Comparison of ENCODE assay signal across 8 cellular contexts in the genomic region with DNA sequence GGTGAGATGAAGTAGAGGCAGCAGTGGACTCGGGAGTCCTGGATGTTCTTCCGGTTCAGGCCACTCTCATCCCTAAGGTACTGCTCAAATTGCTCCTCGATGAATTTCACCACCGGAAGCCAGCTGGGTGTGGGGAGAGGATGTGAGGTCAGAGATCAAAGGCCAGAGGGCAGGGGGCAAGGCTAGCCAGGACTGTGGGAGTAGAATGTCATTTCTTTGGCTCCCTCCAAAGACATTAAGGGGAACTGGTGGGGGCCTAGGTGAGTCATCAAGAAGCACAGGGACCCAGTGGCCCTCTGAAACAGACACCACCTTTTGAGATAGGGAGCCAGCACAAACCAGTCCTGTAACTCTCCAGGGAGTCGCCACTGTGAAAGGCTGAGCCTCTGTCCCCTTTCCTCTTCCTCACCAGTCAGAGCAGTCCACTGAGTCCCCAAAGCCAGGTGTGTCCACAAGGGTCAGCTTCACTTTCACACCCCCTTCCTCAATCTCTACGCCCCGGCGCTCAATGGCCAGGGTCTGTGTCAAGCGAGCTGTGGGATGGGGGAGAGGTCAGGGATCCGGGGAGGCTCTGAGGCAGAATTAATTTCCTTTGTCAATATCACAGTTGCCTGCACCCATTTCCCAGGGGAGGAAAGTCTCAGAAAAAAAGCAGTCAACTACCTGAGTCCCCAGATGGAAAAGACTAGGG. TPM values are rescaled to one million over a fixed set of nuclear protein-coding genes. Genes with fewer than 3 reads are reported as not detected.
DNase-seq lines count a peak whose midpoint lies in the region; ATAC-seq and TF ChIP-seq lines count a peak whose summit lies in the region.

No MANE protein-coding gene starts in this region.

- no CpG with 5 or more reads among the region's 10 CpGs for WGBS in IMR-90 (ENCODE audit: extremely low coverage in 2 of 2, insufficient read length in 1 of 2), 2 experiments
- WGBS in aorta, 2 donors = 67 to 74% methylated on average over 10 of the region's 10 CpGs

- in situ Hi-C loops in IMR-90 (cut with MboI; ENCODE audit: low sequenced_read_pairs) = no loop called here

- peaks cover 10% of the 10 kb centered on the region for H4K20me1 ChIP-seq in IMR-90 (ENCODE audit: insufficient read depth, low read length)

- no peak for TF ChIP-seq POLR2A in IMR-90 (IDR thresholded peaks at IDR 0.05; ENCODE audit: low read depth, low read length)

- H3K36me3 Mint-ChIP-seq in CD8-positive, alpha-beta T cell = peaks cover 23% of the 10 kb centered on the region
- H3K36me3 Mint-ChIP-seq in activated T-cell treated with anti-CD3 and anti-CD28 coated beads, Interleukin-2, amount 50 U/mL, for 4 hours (ENCODE audit: insufficient read depth) = peaks cover 5% of the 10 kb centered on the region
- H3K36me3 Mint-ChIP-seq in natural killer cell = no peaks in the 10 kb centered on the region

- H2AK9ac ChIP-seq in IMR-90 (replicated peaks; ENCODE audit: low read depth, low read length, poor library complexity) = no peak overlapping the region

- no peak overlapping the region for H4K8ac ChIP-seq in IMR-90 (ENCODE audit: low read depth in 2 of 2, low read length in 2 of 2)

- peaks cover 58% of the 10 kb centered on the region for H3K4me1 ChIP-seq in CD8-positive, alpha-beta T cell (ENCODE audit: insufficient read depth, low read length)
- peaks cover 7% of the 10 kb centered on the region for H3K4me1 ChIP-seq in IMR-90 (ENCODE audit: control insufficient read depth, insufficient read depth, low read length)
- no peaks in the 10 kb centered on the region for H3K4me1 ChIP-seq in aorta (ENCODE audit: control insufficient read depth in 1 of 2, insufficient read depth in 2 of 2, low read length in 2 of 2)

- CTCF ChIA-PET in CD8-positive, alpha-beta T cell (lab: Charles Lee) = interaction anchor here (0.6 to 5.8 kb wide), 4 partner anchors 15 to 316 kb away, joined by 3 to 50 read pairs (median 4); a partner anchor contains a TSS
- CTCF ChIA-PET in IMR-90 (lab: Yijun Ruan, JAX) = no interaction called here

- no peak for TF ChIP-seq CTCF in CD8-positive, alpha-beta T cell (IDR thresholded peaks at IDR 0.05)
- TF ChIP-seq CTCF in IMR-90 (conservative IDR thresholded peaks at IDR 0.05; ENCODE audit: low read depth, low read length) (no peak), natural killer cell (IDR thresholded peaks at IDR 0.05) (no peak), omental fat pad (IDR thresholded peaks at IDR 0.05) (no peak)

- peak overlapping the region; percentile 88 for H3K4me3 Mint-ChIP-seq in CD8-positive, alpha-beta T cell
- H3K4me3 Mint-ChIP-seq in activated T-cell treated with anti-CD3 and anti-CD28 coated beads, Interleukin-2, amount 50 U/mL, for 4 hours = peak overlapping the region; percentile 86
- H3K4me3 Mint-ChIP-seq in natural killer cell = peak overlapping the region; percentile 84

- H2AFZ ChIP-seq in IMR-90 (replicated peaks; ENCODE audit: low read length, poor library complexity) = peak overlapping the region; percentile 58

- no peak overlapping the region for H2AK5ac ChIP-seq in IMR-90 (ENCODE audit: low read depth, low read length)

- peak overlapping the region; percentile 69 for H3K4me3 ChIP-seq in CD8-positive, alpha-beta T cell (ENCODE audit: low read depth, low read length)
- H3K4me3 ChIP-seq in IMR-90 (ENCODE audit: insufficient read depth, low read depth, low read length) (no peak overlapping the region), aorta (ENCODE audit: low read length in 2 of 2) (no peak overlapping the region)

- H2BK5ac ChIP-seq in IMR-90 (ENCODE audit: low read depth, low read length, poor library complexity, severe bottlenecking) = no peak overlapping the region

- H3K23ac ChIP-seq in IMR-90 (ENCODE audit: low read depth, low read length) = no peak overlapping the region

- H3K56ac ChIP-seq in IMR-90 (ENCODE audit: extremely low read depth, insufficient read depth, low read length) = no peak overlapping the region

- no peaks in the 10 kb centered on the region for H3K9me3 ChIP-seq in CD8-positive, alpha-beta T cell (ENCODE audit: low read length)
- H3K9me3 ChIP-seq in IMR-90 (ENCODE audit: control insufficient read depth, insufficient read depth, low read length) (no peaks in the 10 kb centered on the region), aorta (ENCODE audit: control insufficient read depth, low read length) (no peaks in the 10 kb centered on the region)

- H2BK20ac ChIP-seq in IMR-90 (ENCODE audit: low read depth, low read length) = no peak overlapping the region

- H4K91ac ChIP-seq in IMR-90 (ENCODE audit: insufficient read depth, low read depth, low read length) = no peak overlapping the region

- ATAC-seq in CD8-positive, alpha-beta T cell = no peak
- ATAC-seq in IMR-90 (ENCODE audit: low read depth) (no peak), natural killer cell (no peak), GM21528 (IDR thresholded peaks at IDR 0.05; ENCODE audit: low FRiP score, unreplicated experiment) (no peak), aorta (ENCODE audit: low FRiP score) (no peak), omental fat pad (ENCODE audit: low FRiP score) (no peak)
- no peak for ATAC-seq in activated T-cell treated with anti-CD3 and anti-CD28 coated beads, Interleukin-2, amount 50 U/mL, for 4 hours

- H3K4me1 Mint-ChIP-seq in CD8-positive, alpha-beta T cell (ENCODE audit: low read depth) = peaks cover 65% of the 10 kb centered on the region
- H3K4me1 Mint-ChIP-seq in activated T-cell treated with anti-CD3 and anti-CD28 coated beads, Interleukin-2, amount 50 U/mL, for 4 hours (ENCODE audit: low read depth) = peaks cover 62% of the 10 kb centered on the region
- H3K4me1 Mint-ChIP-seq in natural killer cell = peaks cover 57 to 64% of the 10 kb centered on the region in 2 donors

- H3K9me3 Mint-ChIP-seq in CD8-positive, alpha-beta T cell = no peaks in the 10 kb centered on the region
- H3K9me3 Mint-ChIP-seq in activated T-cell treated with anti-CD3 and anti-CD28 coated beads, Interleukin-2, amount 50 U/mL, for 4 hours = no peaks in the 10 kb centered on the region
- H3K9me3 Mint-ChIP-seq in natural killer cell = no peaks in the 10 kb centered on the region

- H3K4me2 ChIP-seq in IMR-90 (ENCODE audit: low read depth, low read length) = no peak overlapping the region

- H2BK120ac ChIP-seq in IMR-90 (ENCODE audit: low read depth, low read length) = no peak overlapping the region

- H3K27ac ChIP-seq in CD8-positive, alpha-beta T cell (ENCODE audit: low read depth, low read length) = peak overlapping the region; percentile 64
- H3K27ac ChIP-seq in IMR-90 (ENCODE audit: insufficient read depth, low read length) (no peak overlapping the region), aorta (ENCODE audit: low read depth in 1 of 2, low read length in 2 of 2) (no peak overlapping the region)

- no peak overlapping the region for H3K14ac ChIP-seq in IMR-90 (replicated peaks; ENCODE audit: low read depth, low read length)

- H3K9ac ChIP-seq in IMR-90 (ENCODE audit: low read depth, low read length) = no peak overlapping the region

- peaks cover 5 to 27% of the 10 kb centered on the region in 2 experiments for H3K79me1 ChIP-seq in IMR-90 (ENCODE audit: low read depth in 1 of 2, low read length in 2 of 2)

- H3K27me3 ChIP-seq in CD8-positive, alpha-beta T cell (ENCODE audit: insufficient read depth, low read length) = no peaks in the 10 kb centered on the region
- H3K27me3 ChIP-seq in IMR-90 (ENCODE audit: control insufficient read depth, insufficient read depth, low read length) (no peaks in the 10 kb centered on the region), aorta (ENCODE audit: control insufficient read depth in 1 of 2, insufficient read depth in 2 of 2, low read length in 1 of 2) (no peaks in the 10 kb centered on the region)

- POLR2A ChIA-PET in CD8-positive, alpha-beta T cell (lab: Charles Lee) = interaction anchor here (1.0 to 5.9 kb wide), 9 partner anchors 8 to 147 kb away, joined by 3 to 65 read pairs (median 11); a partner anchor contains a TSS
- POLR2A ChIA-PET in IMR-90 (lab: Charles Lee; ENCODE audit: unreplicated experiment) = no interaction called here

- H3K27ac Mint-ChIP-seq in CD8-positive, alpha-beta T cell = peak overlapping the region; percentile 100
- H3K27ac Mint-ChIP-seq in natural killer cell = peak overlapping the region; percentile 99 to 100

- no peak overlapping the region for H4K5ac ChIP-seq in IMR-90 (ENCODE audit: low read depth, low read length)

- H3K4ac ChIP-seq in IMR-90 (ENCODE audit: low read depth, low read length) = no peak overlapping the region

- no peak for TF ChIP-seq RAD21 in IMR-90 (IDR thresholded peaks at IDR 0.05; ENCODE audit: low read length)

- peaks cover 13% of the 10 kb centered on the region for H3K9me1 ChIP-seq in IMR-90 (ENCODE audit: insufficient read depth, low read length)

- no peak overlapping the region for H2BK15ac ChIP-seq in IMR-90 (ENCODE audit: low read depth, low read length)

- DNase-seq in CD8-positive, alpha-beta T cell = peak in 2 of 7 experiments; percentile 19 to 52
- DNase-seq in IMR-90 (no peak), natural killer cell (no peak), aorta (no peak), NCI-H2227 treated with DMSO at 0.1 percent for 48 hours (lab: John Stamatoyannopoulos, UW) (no peak), omental fat pad (ENCODE audit: low spot score) (no peak)
- no peak for DNase-seq in activated T-cell treated with anti-CD3 and anti-CD28 coated beads, Interleukin-2, amount 50 U/mL, for 4 hours

- intact Hi-C loops in CD8-positive, alpha-beta T cell (cut with DNase I, micrococcal nuclease) = loop anchor here (1.0 kb wide), 2 partner anchors 11 to 14 kb away; a partner anchor contains a TSS
- intact Hi-C loops in IMR-90 (cut with micrococcal nuclease) = no loop called here
- intact Hi-C loops in natural killer cell (cut with micrococcal nuclease) = no loop called here
- intact Hi-C loops in aorta (cut with DNase I) = no loop called here

- dilution Hi-C loops in IMR-90 (cut with HindIII; ENCODE audit: low sequenced_read_pairs, unreplicated experiment) = no loop called here

- H3K27me3 Mint-ChIP-seq in CD8-positive, alpha-beta T cell (ENCODE audit: low read depth) = no peaks in the 10 kb centered on the region
- no peaks in the 10 kb centered on the region for H3K27me3 Mint-ChIP-seq in activated T-cell treated with anti-CD3 and anti-CD28 coated beads, Interleukin-2, amount 50 U/mL, for 4 hours (ENCODE audit: low read depth)
- no peaks in the 10 kb centered on the region for H3K27me3 Mint-ChIP-seq in natural killer cell (ENCODE audit: low read depth in 2 of 2)

- no TSS peak for BruUV-seq in IMR-90 (replicated peaks; lab: Mats Ljungman, UMichigan)

- no peaks in the 10 kb centered on the region for H3K36me3 ChIP-seq in CD8-positive, alpha-beta T cell (ENCODE audit: insufficient read depth, low read length)
- H3K36me3 ChIP-seq in IMR-90 (ENCODE audit: control insufficient read depth, insufficient read depth, low read length) = no peaks in the 10 kb centered on the region
- H3K36me3 ChIP-seq in aorta (ENCODE audit: control insufficient read depth in 1 of 2, insufficient read depth in 2 of 2, low read length in 1 of 2) = no peaks in the 10 kb centered on the region

- H3K18ac ChIP-seq in IMR-90 (ENCODE audit: low read depth, low read length) = no peak overlapping the region

RNA-seq across cellular contexts. Expression of a gene that starts 0.9 kb away (rescaled TPM):
- 100 to 1,000 TPM; 147 to 150 TPM for total RNA-seq in CD8-positive, alpha-beta T cell
- total RNA-seq in IMR-90 (2012; rRNA removed) (not detected in 2 replicates), natural killer cell (100 to 1,000 TPM; 196 to 210 (median 205) TPM), aorta (1 to 10 TPM; 2.8 to 6.1 TPM), omental fat pad (1 to 10 TPM in 3 of 4 donors, under 1 TPM in 1; 0.93 to 2.6 (median 2.4) TPM)
- polyA plus RNA-seq in IMR-90 (2012; rRNA removed) (0.24 and 0.50 TPM in 2 replicates), aorta (1 to 10 TPM; 1.0 to 2.6 TPM)
- 0.12 and 0.27 TPM in 2 replicates for polyA plus RNA-seq in IMR-90 (2012; cell fraction: cytosol; rRNA removed)
- polyA plus RNA-seq in IMR-90 (2012; cell fraction: nucleus; rRNA removed; ENCODE audit: low replicate concordance) = 0.46 and 0.60 TPM in 2 replicates
- total RNA-seq in activated T-cell treated with anti-CD3 and anti-CD28 coated beads, Interleukin-2, amount 50 U/mL, for 4 hours = 100 to 1,000 TPM; 133 to 164 (median 152) TPM

RNA-seq across cellular contexts. Expression of a gene that starts 6.9 kb away (rescaled TPM):
- 1 to 10 TPM; 3.0 to 3.1 TPM for total RNA-seq in CD8-positive, alpha-beta T cell
- not detected in 2 replicates for total RNA-seq in IMR-90 (2012; rRNA removed)
- polyA plus RNA-seq in IMR-90 (2012; rRNA removed) = 1.1 and 1.2 TPM in 2 replicates
- not detected in 2 replicates for polyA plus RNA-seq in IMR-90 (2012; cell fraction: cytosol; rRNA removed)
- not detected in 2 replicates for polyA plus RNA-seq in IMR-90 (2012; cell fraction: nucleus; rRNA removed; ENCODE audit: low replicate concordance)
- total RNA-seq in activated T-cell treated with anti-CD3 and anti-CD28 coated beads, Interleukin-2, amount 50 U/mL, for 4 hours = under 1 TPM in 1 of 3 donors, not detected in 2; 0.76 TPM
- total RNA-seq in natural killer cell = 1 to 10 TPM; 2.9 to 8.0 (median 7.2) TPM
- total RNA-seq in aorta = not detected
- under 1 TPM in 1 of 2 donors, not detected in 1; 0.26 TPM for polyA plus RNA-seq in aorta
- total RNA-seq in omental fat pad = not detected

RNA-seq across cellular contexts. Expression of a gene that starts 11.2 kb away (rescaled TPM):
- 10 to 100 TPM; 12.3 to 13.8 TPM for total RNA-seq in CD8-positive, alpha-beta T cell
- 8.1 and 8.4 TPM in 2 replicates for total RNA-seq in IMR-90 (2012; rRNA removed)
- polyA plus RNA-seq in IMR-90 (2012; rRNA removed) = 24.9 and 26.4 TPM in 2 replicates
- polyA plus RNA-seq in IMR-90 (2012; cell fraction: cytosol; rRNA removed) = 30.8 and 40.6 TPM in 2 replicates
- polyA plus RNA-seq in IMR-90 (2012; cell fraction: nucleus; rRNA removed; ENCODE audit: low replicate concordance) = 41.1 and 73.5 TPM in 2 replicates
- total RNA-seq in activated T-cell treated with anti-CD3 and anti-CD28 coated beads, Interleukin-2, amount 50 U/mL, for 4 hours = 10 to 100 TPM; 48.2 to 52.5 (median 49.6) TPM
- 10 to 100 TPM; 43.0 to 55.3 (median 50.2) TPM for total RNA-seq in natural killer cell
- 10 to 100 TPM; 30.7 to 38.0 TPM for total RNA-seq in aorta
- 10 to 100 TPM; 10.3 to 22.2 TPM for polyA plus RNA-seq in aorta
- total RNA-seq in omental fat pad = 10 to 100 TPM; 19.0 to 28.6 (median 26.7) TPM

RNA-seq across cellular contexts. Expression of a gene that starts 13.7 kb away (rescaled TPM):
- 1 to 10 TPM; 2.3 to 2.4 TPM for total RNA-seq in CD8-positive, alpha-beta T cell
- 6.6 and 6.9 TPM in 2 replicates for total RNA-seq in IMR-90 (2012; rRNA removed)
- 5.8 and 6.7 TPM in 2 replicates for polyA plus RNA-seq in IMR-90 (2012; rRNA removed)
- polyA plus RNA-seq in IMR-90 (2012; cell fraction: cytosol; rRNA removed) = 5.6 and 5.8 TPM in 2 replicates
- 5.3 and 10.5 TPM in 2 replicates for polyA plus RNA-seq in IMR-90 (2012; cell fraction: nucleus; rRNA removed; ENCODE audit: low replicate concordance)
- total RNA-seq in activated T-cell treated with anti-CD3 and anti-CD28 coated beads, Interleukin-2, amount 50 U/mL, for 4 hours = 10 to 100 TPM; 18.0 to 19.2 (median 18.1) TPM
- total RNA-seq in natural killer cell = 1 to 10 TPM; 5.5 to 7.4 (median 7.1) TPM
- total RNA-seq in aorta = 1 to 10 TPM; 6.2 to 7.4 TPM
- polyA plus RNA-seq in aorta = 1 to 10 TPM; 3.4 to 4.9 TPM
- total RNA-seq in omental fat pad = 1 to 10 TPM; 3.4 to 5.4 (median 4.9) TPM

RNA-seq across cellular contexts. Expression of a gene that starts 25.9 kb away (rescaled TPM):
- under 1 TPM; 0.87 to 0.92 TPM for total RNA-seq in CD8-positive, alpha-beta T cell
- total RNA-seq in IMR-90 (2012; rRNA removed) (5.2 and 5.8 TPM in 2 replicates), natural killer cell (1 to 10 TPM in 2 of 3 donors, under 1 TPM in 1; 0.70 to 1.4 (median 1.4) TPM), aorta (1 to 10 TPM; 6.3 to 7.4 TPM), omental fat pad (10 to 100 TPM in 2 of 4 donors, 1 to 10 TPM in 2; 8.3 to 13.6 (median 9.9) TPM)
- polyA plus RNA-seq in IMR-90 (2012; rRNA removed) (10.9 and 16.8 TPM in 2 replicates), aorta (10 to 100 TPM; 11.4 to 20.5 TPM)
- 13.4 and 37.4 TPM in 2 replicates for polyA plus RNA-seq in IMR-90 (2012; cell fraction: cytosol; rRNA removed)
- polyA plus RNA-seq in IMR-90 (2012; cell fraction: nucleus; rRNA removed; ENCODE audit: low replicate concordance) = 19.9 and 62.3 TPM in 2 replicates
- total RNA-seq in activated T-cell treated with anti-CD3 and anti-CD28 coated beads, Interleukin-2, amount 50 U/mL, for 4 hours = 1 to 10 TPM; 7.1 to 9.8 (median 9.4) TPM

Comparison
In these comparisons a context has a peak if more than half of its experiments do, and no peak if none do; other contexts are left out.
1. RNA of a gene that starts 0.9 kb away (total RNA-seq): 196 to 210 TPM in natural killer cell, 133 to 164 TPM in activated T-cell treated with anti-CD3 and anti-CD28 coated beads, Interleukin-2, amount 50 U/mL, for 4 hours and 147 to 150 TPM in CD8-positive, alpha-beta T cell; 2.8 to 6.1 TPM in aorta, 0.93 to 2.6 TPM in omental fat pad and not detected in IMR-90; every median in the first group is over 10 times any median in the second.
2. intact Hi-C loops: an anchor here in CD8-positive, alpha-beta T cell (1.0 kb wide); none called in IMR-90, natural killer cell and aorta.
3. Peak in every context shown above with its lines, with median percentiles within 50 percentile points of each other: H3K4me3 Mint-ChIP-seq.